In the genomic region with DNA sequence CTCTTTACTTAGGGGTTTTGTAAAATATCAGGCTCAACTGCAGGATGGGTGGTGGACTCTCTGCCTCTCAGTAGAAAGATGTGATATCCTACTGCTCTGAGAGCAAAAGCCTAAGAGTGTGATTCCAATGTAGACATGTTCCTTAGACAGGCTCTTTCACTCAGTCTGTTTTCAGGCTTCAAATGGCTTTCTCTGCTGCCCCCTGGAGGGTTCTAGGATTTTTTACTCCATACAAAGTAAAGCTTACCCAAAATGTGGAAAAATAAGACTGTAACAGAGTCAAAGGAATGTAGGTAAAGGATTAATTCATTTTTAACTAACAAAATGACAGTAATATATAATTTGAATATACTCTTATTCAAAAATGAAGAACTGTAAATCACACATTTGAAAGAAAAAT, we compare ENCODE assay signal across 9 cellular contexts. TPM values are rescaled to one million over a fixed set of nuclear protein-coding genes. Genes with fewer than 3 reads are reported as not detected.
DNase-seq lines count a peak whose midpoint lies in the region; ATAC-seq, FAIRE-seq and TF ChIP-seq lines count a peak whose summit lies in the region.
"Had no signal": no experiment of that assay in that cellular context is flagged by ENCODE, and none has a peak within 500 bp of the region (broad histone marks: within the 10 kb centered on the region; RNA-seq: fewer than 3 reads in every experiment).

No MANE protein-coding gene starts in this region.

- H3K9me1 ChIP-seq in keratinocyte (ENCODE audit: control insufficient read depth, extremely low read depth, insufficient read depth, low read length): no peaks in the 10 kb centered on the region

- no peak overlapping the region for H3K4me2 ChIP-seq in keratinocyte (ENCODE audit: control insufficient read depth, extremely low read depth, insufficient read depth, low read depth, low read length)

- dilution Hi-C loops in keratinocyte (cut with MboI; ENCODE audit: extremely low pct_ligation_motif_present, low sequenced_read_pairs): no loop called here

- H3K79me2 ChIP-seq in keratinocyte (ENCODE audit: control insufficient read depth, insufficient read depth, low read length): no peaks in the 10 kb centered on the region

- FAIRE-seq in keratinocyte (lab: Jason Lieb, UNC): no peak
- FAIRE-seq: colon had no signal

- H3K36me3 ChIP-seq in keratinocyte (ENCODE audit: control insufficient read depth in 2 of 2, extremely low read depth in 1 of 2, insufficient read depth in 2 of 2, low read length in 2 of 2): no peaks in the 10 kb centered on the region

- H3K27me3 ChIP-seq in keratinocyte (ENCODE audit: control insufficient read depth, extremely low read depth, insufficient read depth, low read length): no peaks in the 10 kb centered on the region

- no peak overlapping the region for H3K9ac ChIP-seq in keratinocyte (ENCODE audit: control insufficient read depth, extremely low read depth, insufficient read depth, low read length)

- H3K27ac ChIP-seq in keratinocyte (ENCODE audit: control insufficient read depth, insufficient read depth, low read length): no peak overlapping the region

- peak overlapping the region; percentile 69 for H2AFZ ChIP-seq in keratinocyte (ENCODE audit: control insufficient read depth, low read length)

- no peaks in the 10 kb centered on the region for H3K4me1 ChIP-seq in keratinocyte (ENCODE audit: control insufficient read depth, extremely low read depth, insufficient read depth, low read length)

- peak; percentile 10 for DNase-seq in DMS 273 treated with DMSO at 0.1 percent for 48 hours (lab: John Stamatoyannopoulos, UW)
- peak; percentile 26 for DNase-seq in Jurkat, Clone E6-1 (ENCODE audit: low read depth, low spot score)
- peak; percentile 53 for DNase-seq in SK-N-DZ (ENCODE audit: low spot score)
- peak; percentile 75 to 78 for DNase-seq in cardiac fibroblast (ENCODE audit: low read depth in 2 of 2)
- DNase-seq in keratinocyte (ENCODE audit: low read depth, low spot score): peak; percentile 4
- DNase-seq in stimulated activated CD8-positive, alpha-beta memory T cell treated with anti-CD3 and anti-CD28 coated beads, Interleukin-15, amount 100 ng/mL, for 1 hour (ENCODE audit: low read depth): peak; percentile 12

- ATAC-seq in GM19328 (IDR thresholded peaks at IDR 0.05; ENCODE audit: unreplicated experiment) (peak; percentile 50), GM18519 (IDR thresholded peaks at IDR 0.05; ENCODE audit: low FRiP score, unreplicated experiment) (no peak)

- H3K4me3 ChIP-seq in Jurkat, Clone E6-1 (ENCODE audit: low read length): no peak overlapping the region
- no peak overlapping the region for H3K4me3 ChIP-seq in cardiac fibroblast (replicated peaks in 1 of 2; ENCODE audit: low read depth in 2 of 2, low read length in 2 of 2)
- no peak overlapping the region for H3K4me3 ChIP-seq in keratinocyte (ENCODE audit: control insufficient read depth in 2 of 3, extremely low read depth in 1 of 3, insufficient read depth in 2 of 3, low read depth in 1 of 3, low read length in 3 of 3)

- H3K9me3 ChIP-seq in keratinocyte (ENCODE audit: control insufficient read depth, low read depth, low read length): no peaks in the 10 kb centered on the region

- H4K20me1 ChIP-seq in keratinocyte (ENCODE audit: control insufficient read depth, extremely low read depth, insufficient read depth, low read length): no peaks in the 10 kb centered on the region

- TF ChIP-seq CTCF in cardiac fibroblast (IDR thresholded peaks at IDR 0.05; ENCODE audit: low read depth, low read length) (peak; percentile 72), keratinocyte (optimal IDR thresholded peaks at IDR 0.05 in 1 of 3, IDR thresholded peaks at IDR 0.05 in 1 of 3, conservative IDR thresholded peaks at IDR 0.05 in 1 of 3; ENCODE audit: extremely low read depth in 1 of 3, insufficient read depth in 2 of 3, low read length in 3 of 3) (peak; percentile 27 to 60 (median 51))

RNA-seq across cellular contexts. Expression of a gene that starts 32.1 kb away (rescaled TPM):
- polyA plus RNA-seq in Jurkat, Clone E6-1 (2012; ENCODE audit: insufficient read depth, insufficient read length): 27.6 TPM
- 29.0 and 42.1 TPM in 2 replicates for polyA plus RNA-seq in SK-N-DZ (2014; cell fraction: cytosol; rRNA removed)
- polyA plus RNA-seq in SK-N-DZ (2014; cell fraction: nucleus; rRNA removed): 108 and 117 TPM in 2 replicates
- 1.1 to 3.6 TPM (median 2.1 TPM) in 3 replicates for polyA plus RNA-seq in keratinocyte
- 0.74 TPM for polyA plus RNA-seq in keratinocyte (2011; ENCODE audit: low read depth)
- 0.31 and 0.72 TPM in 2 replicates for polyA plus RNA-seq in keratinocyte (2011; cell fraction: cytosol; rRNA removed)
- polyA plus RNA-seq in keratinocyte (2011; cell fraction: nucleus; rRNA removed): 2.7 and 4.4 TPM in 2 replicates
- polyA plus RNA-seq in keratinocyte (2012; ENCODE audit: low replicate concordance): 0.32 and 1.5 TPM in 2 replicates
- polyA minus RNA-seq in keratinocyte: 0.86 to 3.1 TPM (median 1.3 TPM) in 3 replicates
- not detected for polyA minus RNA-seq in keratinocyte (2011; cell fraction: cytosol; rRNA and poly(A)+ RNA removed)
- 1.8 and 2.9 TPM in 2 replicates for polyA minus RNA-seq in keratinocyte (2011; cell fraction: nucleus; rRNA and poly(A)+ RNA removed)

RNA-seq across cellular contexts. Expression of a gene that starts 32.4 kb away (rescaled TPM):
- polyA plus RNA-seq in Jurkat, Clone E6-1 (2012; ENCODE audit: insufficient read depth, insufficient read length): 99.2 TPM
- polyA plus RNA-seq in SK-N-DZ (2014; cell fraction: cytosol; rRNA removed): 41.5 and 56.6 TPM in 2 replicates
- 62.8 and 79.0 TPM in 2 replicates for polyA plus RNA-seq in SK-N-DZ (2014; cell fraction: nucleus; rRNA removed)
- 12.0 to 33.3 TPM (median 19.0 TPM) in 3 replicates for polyA plus RNA-seq in keratinocyte
- polyA plus RNA-seq in keratinocyte (2011; ENCODE audit: low read depth): 79.9 TPM
- polyA plus RNA-seq in keratinocyte (2011; cell fraction: cytosol; rRNA removed): 16.1 and 22.7 TPM in 2 replicates
- polyA plus RNA-seq in keratinocyte (2011; cell fraction: nucleus; rRNA removed): 17.5 and 33.4 TPM in 2 replicates
- polyA plus RNA-seq in keratinocyte (2012; ENCODE audit: low replicate concordance): 29.2 and 32.7 TPM in 2 replicates
- 1.6 to 7.1 TPM in 2 of 3 replicates, not detected in the other for polyA minus RNA-seq in keratinocyte
- 7.7 TPM for polyA minus RNA-seq in keratinocyte (2011; cell fraction: cytosol; rRNA and poly(A)+ RNA removed)
- 3.3 and 9.1 TPM in 2 replicates for polyA minus RNA-seq in keratinocyte (2011; cell fraction: nucleus; rRNA and poly(A)+ RNA removed)

Comparison
In these comparisons a context has a peak if more than half of its experiments do, and no peak if none do; other contexts are left out.
1. DNase-seq: peak in every context shown above with its lines; median percentile 76 in cardiac fibroblast; 53 in SK-N-DZ; 26 in Jurkat, Clone E6-1; 12 in stimulated activated CD8-positive, alpha-beta memory T cell treated with anti-CD3 and anti-CD28 coated beads, Interleukin-15, amount 100 ng/mL, for 1 hour; 10 in DMS 273 treated with DMSO at 0.1 percent for 48 hours; 4 in keratinocyte.